8 cellular contexts compared by ENCODE assay signal in the genomic region with DNA sequence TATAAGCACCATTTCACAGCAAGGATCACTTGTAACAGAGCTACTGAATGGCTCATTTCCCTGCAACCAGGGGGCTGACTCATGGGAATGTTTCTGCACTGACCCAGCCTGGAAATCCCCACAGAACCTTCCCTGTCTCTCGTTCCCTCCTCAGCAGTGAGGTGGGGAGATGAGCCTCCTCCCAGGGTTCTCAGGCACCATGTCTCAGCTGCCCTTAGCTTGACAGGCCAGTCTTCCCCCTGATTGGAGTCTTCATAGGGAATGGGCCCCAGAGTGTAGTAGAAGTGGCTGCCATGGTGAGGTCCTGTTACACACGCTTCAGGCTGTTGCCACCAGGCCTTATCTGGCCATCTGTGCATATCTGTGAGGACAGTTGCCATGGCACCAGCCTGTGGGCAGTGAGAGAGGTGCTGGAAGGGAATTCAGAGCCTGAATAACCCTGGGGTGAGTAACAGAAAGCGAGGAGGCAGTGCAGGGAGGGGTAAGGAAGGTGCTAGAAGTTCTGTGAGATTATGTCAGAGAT.
DNase-seq lines count a peak whose midpoint lies in the region; ATAC-seq and TF ChIP-seq lines count a peak whose summit lies in the region.

No MANE protein-coding gene starts in this region.

- H3K27me3 ChIP-seq in BJ (ENCODE audit: control insufficient read depth, insufficient read depth, low read length) = no peaks in the 10 kb centered on the region
- no peaks in the 10 kb centered on the region for H3K27me3 ChIP-seq in Panc1 (ENCODE audit: control insufficient read depth, insufficient read depth, low read length)
- H3K27me3 ChIP-seq in smooth muscle cell (ENCODE audit: low read depth) = no peaks in the 10 kb centered on the region

- H3K4me2 ChIP-seq in smooth muscle cell = peak overlapping the region; percentile 51

- POLR2A ChIA-PET in BJ (lab: Charles Lee) = no interaction called here
- POLR2A ChIA-PET in Panc1 (lab: Charles Lee) = no interaction called here

- intact Hi-C loops in Panc1 (cut with micrococcal nuclease; ENCODE audit: unreplicated experiment) = no loop called here

- H3K9ac ChIP-seq in smooth muscle cell (ENCODE audit: low read depth) = peak overlapping the region; percentile 83

- H3K4me1 ChIP-seq in Panc1 (ENCODE audit: control insufficient read depth, insufficient read depth, low read length) (peaks cover 9% of the 10 kb centered on the region), smooth muscle cell (ENCODE audit: low read depth) (peaks cover 14% of the 10 kb centered on the region)

- no peak overlapping the region for H2AFZ ChIP-seq in smooth muscle cell (ENCODE audit: low read depth)

- no peaks in the 10 kb centered on the region for H3K79me2 ChIP-seq in smooth muscle cell (ENCODE audit: low read depth)

- CTCF ChIA-PET in BJ (lab: Yijun Ruan, JAX) (interaction anchor here (0.5 to 1.8 kb wide), 5 partner anchors 19 to 414 kb away, joined by 3 to 6 read pairs (median 3); a partner anchor contains a TSS), Panc1 (lab: Charles Lee) (no interaction called here)

- BruUV-seq in Panc1 (replicated peaks; lab: Mats Ljungman, UMichigan) = no TSS peak

- WGBS in smooth muscle cell (ENCODE audit: low lambda C conversion rate) = 6% methylated on average over 3 of the region's 3 CpGs

- peak; percentile 44 for ATAC-seq in GM21737 (IDR thresholded peaks at IDR 0.05; ENCODE audit: unreplicated experiment)
- peak; percentile 97 for ATAC-seq in Panc1
- ATAC-seq in GM21515 (IDR thresholded peaks at IDR 0.05; ENCODE audit: unreplicated experiment) = no peak

- H3K36me3 ChIP-seq in BJ (ENCODE audit: control insufficient read depth, insufficient read depth, low read length) (no peaks in the 10 kb centered on the region), Panc1 (ENCODE audit: control insufficient read depth, insufficient read depth, low read length) (no peaks in the 10 kb centered on the region), smooth muscle cell (ENCODE audit: low read depth) (no peaks in the 10 kb centered on the region)

- H3K27ac ChIP-seq in Panc1 (ENCODE audit: low read length) (peak overlapping the region; percentile 68), smooth muscle cell (ENCODE audit: low read depth) (peak overlapping the region; percentile 99)

- in situ Hi-C loops in Panc1 (cut with HindIII; ENCODE audit: low pct_unique_long_range_greater_than_20kb, low sequenced_read_pairs) = no loop called here

- TF ChIP-seq CTCF in BJ (IDR thresholded peaks at IDR 0.05; ENCODE audit: insufficient read depth, low read depth, low read length) = no peak
- no peak for TF ChIP-seq CTCF in Panc1 (IDR thresholded peaks at IDR 0.05)
- TF ChIP-seq CTCF in smooth muscle cell (IDR thresholded peaks at IDR 0.05; ENCODE audit: borderline replicate concordance, insufficient read depth, poor library complexity, severe bottlenecking) = no peak

- peak; percentile 91 for DNase-seq in BJ (ENCODE audit: low read depth)
- DNase-seq in Panc1 (ENCODE audit: low read depth, low spot score) = peak; percentile 75
- peak; percentile 66 for DNase-seq in fibroblast of gingiva (ENCODE audit: low read depth)
- peak; percentile 31 for DNase-seq in smooth muscle cell (lab: John Stamatoyannopoulos, UW; ENCODE audit: unreplicated experiment)
- DNase-seq in NOMO-1 treated with DMSO at 0.1 percent for 48 hours (lab: John Stamatoyannopoulos, UW; ENCODE audit: unreplicated experiment) = no peak
- no peak for DNase-seq in NCI-H2107 (lab: John Stamatoyannopoulos, UW)

- peaks cover 32% of the 10 kb centered on the region for H3F3A ChIP-seq in smooth muscle cell (ENCODE audit: low read depth)

- no peaks in the 10 kb centered on the region for H3K9me3 ChIP-seq in Panc1 (ENCODE audit: control insufficient read depth, insufficient read depth, low read depth, low read length)
- H3K9me3 ChIP-seq in smooth muscle cell (replicated peaks; ENCODE audit: low read depth) = no peaks in the 10 kb centered on the region

- H3K4me3 ChIP-seq in BJ (ENCODE audit: low read depth, low read length) (no peak overlapping the region), Panc1 (ENCODE audit: low read depth in 2 of 2, low read length in 2 of 2) (no peak overlapping the region), smooth muscle cell (no peak overlapping the region)

- H4K20me1 ChIP-seq in smooth muscle cell (ENCODE audit: low read depth) = no peaks in the 10 kb centered on the region

Comparison
In these comparisons a context has a peak if more than half of its experiments do, and no peak if none do; other contexts are left out.
1. DNase-seq: peak in BJ (single experiment), Panc1 (single experiment), fibroblast of gingiva (single experiment) and smooth muscle cell (single experiment); none in NOMO-1 treated with DMSO at 0.1 percent for 48 hours (single experiment) and NCI-H2107 (single experiment).